ENCODE assay signal across 21 cellular contexts in genomic region chr11:43124272-43124920, GRCh38.
"Had no signal": no experiment of that assay in that cellular context is flagged by ENCODE, and none has a peak within 500 bp of the region (broad histone marks: within the 10 kb centered on the region; RNA-seq: fewer than 3 reads in every experiment).

No MANE protein-coding gene starts in this region.

- H3K36me3 ChIP-seq: esophagus squamous epithelium, gastroesophageal sphincter, left lung, lower lobe of right lung, neural progenitor cell, prostate gland, spleen, tibial artery, upper lobe of left lung, uterus had no signal

- H3K9ac ChIP-seq: neural progenitor cell, parathyroid adenoma had no signal

- H3K4me1 ChIP-seq: esophagus squamous epithelium, gastroesophageal sphincter, left lung, lower lobe of right lung, neural progenitor cell, parathyroid adenoma, prostate gland, spleen, tibial artery, upper lobe of left lung, uterus had no signal

- H3K4me2 ChIP-seq: neural progenitor cell had no signal

- H3K27me3 ChIP-seq: esophagus squamous epithelium, gastroesophageal sphincter, left lung, neural progenitor cell, spleen, tibial artery, upper lobe of left lung, uterus had no signal

- H3K4me3 ChIP-seq: esophagus squamous epithelium, gastroesophageal sphincter, left lung, lower lobe of right lung, neural progenitor cell, prostate gland, spleen, tibial artery, upper lobe of left lung, uterus had no signal

- H3K9me3 ChIP-seq: esophagus squamous epithelium, gastroesophageal sphincter, left lung, lower lobe of right lung, prostate gland, spleen, tibial artery, upper lobe of left lung, uterus had no signal

- H3K27ac ChIP-seq: esophagus squamous epithelium, gastroesophageal sphincter, left lung, lower lobe of right lung, neural progenitor cell, parathyroid adenoma, prostate gland, spleen, tibial artery, upper lobe of left lung, uterus had no signal

- ATAC-seq: gastroesophageal sphincter; left lung; lower lobe of right lung; natural killer cell; sciatic nerve; stimulated activated memory B cell treated with anti-CD40 and anti-IgM and Interleukin-4, amounts not matched to agents 10 μg/mL and 1 μg/mL and 100 μg/mL, for 72 hours had no signal

- DNase-seq: dermis blood vessel endothelial cell; esophagus squamous epithelium; foreskin fibroblast; islet precursor cell; left lung; lower lobe of right lung; natural killer cell; occipital lobe; spleen; stimulated activated CD4-positive, alpha-beta T cell treated with anti-CD3 and anti-CD28 coated beads, Interleukin-15, amount 100 ng/mL, for 24 hours; stimulated activated CD4-positive, alpha-beta T cell treated with anti-CD3 and anti-CD28 coated beads, Interleukin-1b, Interleukin-23, amount 100 ng/mL, for 48 hours; stimulated activated CD4-positive, alpha-beta T cell treated with anti-CD3 and anti-CD28 coated beads, Interleukin-4, amount 100 ng/mL, for 24 hours; tibial artery; upper lobe of left lung; uterus had no signal
